In the genomic region with DNA sequence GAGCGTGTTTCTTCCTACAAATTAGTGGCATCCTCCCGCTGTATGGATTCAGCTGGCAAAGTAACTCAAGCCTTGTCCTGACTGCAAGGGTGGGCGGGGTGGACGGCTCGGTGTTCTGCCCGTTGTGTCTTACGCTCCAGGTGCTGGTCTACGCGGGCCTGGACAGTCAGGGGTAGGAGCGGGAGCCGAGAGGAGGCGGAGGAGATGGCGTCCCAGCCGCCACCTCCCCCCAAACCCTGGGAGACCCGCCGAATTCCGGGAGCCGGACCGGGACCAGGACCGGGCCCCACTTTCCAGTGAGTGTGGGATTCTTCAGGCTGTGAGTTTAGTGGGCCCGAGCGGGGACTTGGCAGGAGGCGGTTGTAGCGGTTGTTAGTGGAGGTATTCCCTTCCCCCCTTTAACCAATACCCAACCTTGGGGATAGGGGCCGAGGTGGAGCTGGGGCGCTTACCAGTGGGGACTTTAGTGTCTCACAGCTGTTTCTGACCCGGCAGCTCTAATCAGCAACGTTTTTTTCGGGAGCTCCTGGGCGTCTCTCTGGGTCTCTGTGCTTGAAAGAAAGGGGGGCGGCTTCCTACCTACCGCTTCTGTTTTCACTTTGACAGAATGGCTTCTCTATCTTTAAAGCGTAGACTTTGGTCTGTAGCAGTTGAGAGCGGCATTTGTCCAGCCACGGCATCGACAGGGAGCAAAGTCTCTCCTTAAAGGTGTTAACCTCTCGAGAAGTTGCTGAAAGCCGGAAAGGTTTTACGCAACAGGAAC, we compare ENCODE assay signal across 8 cellular contexts. TPM values are rescaled to one million over a fixed set of nuclear protein-coding genes. Genes with fewer than 3 reads are reported as not detected.
DNase-seq lines count a peak whose midpoint lies in the region; ATAC-seq and TF ChIP-seq lines count a peak whose summit lies in the region.

Gene PEX13, plus strand, starts transcription at position 165 of the 763 bp plus-strand sequence. Its CDS starts 40 bp downstream, at position 205.
Gene PUS10, minus strand, starts transcription at position 700 of the 763 bp plus-strand sequence. CDS start 6,365 bp downstream, outside the sequence.

- H3K18ac ChIP-seq in trophoblast cell (ENCODE audit: low read length), result peak within 1 kb of the TSS; percentile 91

- peak within 1 kb of the TSS; percentile 78 for H2BK12ac ChIP-seq in trophoblast cell (ENCODE audit: low read length)

- H3K79me2 ChIP-seq in KMS-11 (ENCODE audit: insufficient read depth, low read depth), result peaks cover 47% of the 10 kb centered on the region
- H3K79me2 ChIP-seq in trophoblast cell (ENCODE audit: control insufficient read depth, insufficient read depth, low read length, poor library complexity), result peaks cover 14% of the 10 kb centered on the region

- H3K36me3 Mint-ChIP-seq in activated naive CD8-positive, alpha-beta T cell treated with anti-CD3 and anti-CD28 coated beads for 36 hours, result peaks cover 24% of the 10 kb centered on the region
- peaks cover 15% of the 10 kb centered on the region for H3K36me3 Mint-ChIP-seq in type B pancreatic cell

- H3K27me3 Mint-ChIP-seq in activated naive CD8-positive, alpha-beta T cell treated with anti-CD3 and anti-CD28 coated beads for 36 hours, result no peaks in the 10 kb centered on the region
- no peaks in the 10 kb centered on the region for H3K27me3 Mint-ChIP-seq in type B pancreatic cell

- H2AK5ac ChIP-seq in trophoblast cell (ENCODE audit: low read length), result peak within 1 kb of the TSS; percentile 69

- peak within 1 kb of the TSS; percentile 95 for H2BK5ac ChIP-seq in trophoblast cell (ENCODE audit: low read depth, low read length, poor library complexity)

- no peaks in the 10 kb centered on the region for H4K20me1 ChIP-seq in KMS-11 (ENCODE audit: insufficient read depth)

- H3K9me3 ChIP-seq in cardiac muscle cell (ENCODE audit: low read depth) (no peaks in the 10 kb centered on the region), trophoblast cell (ENCODE audit: insufficient read depth, low read depth, low read length) (peaks cover 4% of the 10 kb centered on the region)

- ATAC-seq in GM21737 (IDR thresholded peaks at IDR 0.05; ENCODE audit: unreplicated experiment), result peak; percentile 82

- H3K36me3 ChIP-seq in KMS-11 (ENCODE audit: insufficient read depth) (no peaks in the 10 kb centered on the region), cardiac muscle cell (no peaks in the 10 kb centered on the region), trophoblast cell (ENCODE audit: control insufficient read depth in 1 of 2, insufficient read depth in 2 of 2, low read length in 2 of 2) (peaks cover 11 to 13% of the 10 kb centered on the region in 2 experiments)

- H2AFZ ChIP-seq in KMS-11 (ENCODE audit: low read depth) (peak within 1 kb of the TSS; percentile 62), trophoblast cell (ENCODE audit: insufficient read depth, low read length, poor library complexity) (peak within 1 kb of the TSS; percentile 94)

- peaks cover 17% of the 10 kb centered on the region for H3K79me1 ChIP-seq in trophoblast cell (ENCODE audit: low read length)

- H3K4me1 Mint-ChIP-seq in activated naive CD8-positive, alpha-beta T cell treated with anti-CD3 and anti-CD28 coated beads for 36 hours, result peaks cover 35% of the 10 kb centered on the region
- H3K4me1 Mint-ChIP-seq in type B pancreatic cell (ENCODE audit: unreplicated experiment), result peaks cover 9% of the 10 kb centered on the region

- TF ChIP-seq CTCF in KMS-11 (conservative IDR thresholded peaks at IDR 0.05; ENCODE audit: low read depth, low read length) (no peak), cardiac muscle cell (IDR thresholded peaks at IDR 0.05; ENCODE audit: low read depth, low read length) (no peak), type B pancreatic cell (conservative IDR thresholded peaks at IDR 0.05) (no peak)

- peak; percentile 70 for DNase-seq in GDM1 (lab: John Stamatoyannopoulos, UW)
- peak; percentile 87 for DNase-seq in SK-MEL-5 (ENCODE audit: low read depth, low spot score)
- DNase-seq in activated naive CD8-positive, alpha-beta T cell treated with anti-CD3 and anti-CD28 coated beads for 36 hours, result peak; percentile 76
- DNase-seq in cardiac muscle cell (ENCODE audit: low read depth in 1 of 2, low spot score in 1 of 2), result peak; percentile 77 to 79
- DNase-seq in trophoblast cell, result peak; percentile 73 to 86
- DNase-seq in type B pancreatic cell (ENCODE audit: extremely low spot score, unreplicated experiment), result peak; percentile 76

- peak within 1 kb of the TSS; percentile 73 for H4K12ac ChIP-seq in trophoblast cell (ENCODE audit: low read depth, low read length)

- peak within 1 kb of the TSS; percentile 85 for H3K4ac ChIP-seq in trophoblast cell (ENCODE audit: low read depth, low read length)

- H4K8ac ChIP-seq in trophoblast cell (ENCODE audit: low read depth, low read length), result peak within 1 kb of the TSS; percentile 83

- H3K27ac ChIP-seq in KMS-11, result peak within 1 kb of the TSS; percentile 81
- peak within 1 kb of the TSS; percentile 92 for H3K27ac ChIP-seq in cardiac muscle cell
- peak within 1 kb of the TSS; percentile 96 for H3K27ac ChIP-seq in trophoblast cell (ENCODE audit: low read depth, low read length)

- in situ Hi-C loops in SK-MEL-5 (cut with HindIII; ENCODE audit: low pct_unique_long_range_greater_than_20kb, low sequenced_read_pairs), result no loop called here

- H3K4me1 ChIP-seq in KMS-11 (ENCODE audit: low read depth, poor library complexity, severe bottlenecking) (peaks cover 28% of the 10 kb centered on the region), cardiac muscle cell (ENCODE audit: low read depth) (peaks cover 14% of the 10 kb centered on the region), trophoblast cell (ENCODE audit: control insufficient read depth in 1 of 2, insufficient read depth in 2 of 2, low read length in 2 of 2) (peaks cover 0 to 2% of the 10 kb centered on the region in 2 experiments)

- WGBS in trophoblast cell (ENCODE audit: extremely low coverage, insufficient coverage, insufficient read length), result no CpG with 5 or more reads among the region's 39 CpGs

- H3K4me3 ChIP-seq in KMS-11 (IDR thresholded peaks at IDR 0.05; ENCODE audit: insufficient read depth, low read depth, low read length) (peak within 1 kb of the TSS; percentile 95), cardiac muscle cell (peak within 1 kb of the TSS; percentile 91), trophoblast cell (ENCODE audit: low read depth, low read length) (peak within 1 kb of the TSS; percentile 84)

- H3K23ac ChIP-seq in trophoblast cell (ENCODE audit: low read length), result no peak within 1 kb of the TSS

- H2BK120ac ChIP-seq in trophoblast cell (ENCODE audit: insufficient read depth, low read length, poor library complexity), result peak within 1 kb of the TSS; percentile 86

- peak within 1 kb of the TSS; percentile 98 for H3K4me3 Mint-ChIP-seq in activated naive CD8-positive, alpha-beta T cell treated with anti-CD3 and anti-CD28 coated beads for 36 hours
- peak within 1 kb of the TSS; percentile 99 for H3K4me3 Mint-ChIP-seq in type B pancreatic cell

- peaks cover 3% of the 10 kb centered on the region for H3K9me3 Mint-ChIP-seq in activated naive CD8-positive, alpha-beta T cell treated with anti-CD3 and anti-CD28 coated beads for 36 hours
- H3K9me3 Mint-ChIP-seq in type B pancreatic cell, result peaks cover 4% of the 10 kb centered on the region

- H3K9ac ChIP-seq in KMS-11, result peak within 1 kb of the TSS; percentile 70; the same call in 1 of the 2 replicates
- peak within 1 kb of the TSS; percentile 92 for H3K9ac ChIP-seq in trophoblast cell (ENCODE audit: low read length)

- H3K4me2 ChIP-seq in KMS-11 (peak within 1 kb of the TSS; percentile 76), trophoblast cell (ENCODE audit: low read length) (peak within 1 kb of the TSS; percentile 97)

- H3K27ac Mint-ChIP-seq in activated naive CD8-positive, alpha-beta T cell treated with anti-CD3 and anti-CD28 coated beads for 36 hours, result peak within 1 kb of the TSS; percentile 97
- H3K27ac Mint-ChIP-seq in type B pancreatic cell, result peak within 1 kb of the TSS; percentile 97

- peak within 1 kb of the TSS; percentile 81 for H3K14ac ChIP-seq in trophoblast cell (ENCODE audit: low read length)

- H4K91ac ChIP-seq in trophoblast cell (ENCODE audit: low read depth, low read length), result peak within 1 kb of the TSS; percentile 74

- no peaks in the 10 kb centered on the region for H3K27me3 ChIP-seq in KMS-11 (ENCODE audit: insufficient read depth, low read depth)
- no peaks in the 10 kb centered on the region for H3K27me3 ChIP-seq in cardiac muscle cell
- no peaks in the 10 kb centered on the region for H3K27me3 ChIP-seq in trophoblast cell (ENCODE audit: insufficient read depth, low read length)

RNA-seq across cellular contexts. Expression of gene PEX13, which starts in this region (rescaled TPM):
- total RNA-seq in SK-MEL-5 (2014; rRNA removed; shearing (Covaris generic)), result 30.2 and 30.7 TPM in 2 replicates
- polyA plus RNA-seq in SK-MEL-5 (2015; cell fraction: cytosol; rRNA removed), result 16.9 and 28.6 TPM in 2 replicates
- 12.2 and 19.0 TPM in 2 replicates for polyA plus RNA-seq in SK-MEL-5 (2015; cell fraction: nucleus; rRNA removed)
- total RNA-seq in activated naive CD8-positive, alpha-beta T cell treated with anti-CD3 and anti-CD28 coated beads for 36 hours, result 10 to 100 TPM; 18.5 to 20.0 TPM
- 29.7 and 35.5 TPM in 2 replicates for total RNA-seq in cardiac muscle cell
- 26.7 and 37.3 TPM in 2 replicates for polyA plus RNA-seq in cardiac muscle cell
- 18.6 and 19.5 TPM in 2 replicates for polyA plus RNA-seq in trophoblast cell (2013)
- 28.9 and 31.6 TPM in 2 replicates for total RNA-seq in type B pancreatic cell (ENCODE audit: low replicate concordance)

RNA-seq across cellular contexts. Expression of gene PUS10, which starts in this region (rescaled TPM):
- total RNA-seq in SK-MEL-5 (2014; rRNA removed; shearing (Covaris generic)), result 5.2 and 6.7 TPM in 2 replicates
- 3.1 and 5.7 TPM in 2 replicates for polyA plus RNA-seq in SK-MEL-5 (2015; cell fraction: cytosol; rRNA removed)
- polyA plus RNA-seq in SK-MEL-5 (2015; cell fraction: nucleus; rRNA removed), result 8.3 and 11.1 TPM in 2 replicates
- 1 to 10 TPM; 9.5 to 9.7 TPM for total RNA-seq in activated naive CD8-positive, alpha-beta T cell treated with anti-CD3 and anti-CD28 coated beads for 36 hours
- total RNA-seq in cardiac muscle cell, result 5.0 and 8.9 TPM in 2 replicates
- 3.0 and 5.2 TPM in 2 replicates for polyA plus RNA-seq in cardiac muscle cell
- 2.5 and 2.6 TPM in 2 replicates for polyA plus RNA-seq in trophoblast cell (2013)
- 6.3 and 6.8 TPM in 2 replicates for total RNA-seq in type B pancreatic cell (ENCODE audit: low replicate concordance)

Comparison
In these comparisons a context has a peak if more than half of its experiments do, and no peak if none do; other contexts are left out.
1. Peak in every context shown above with its lines: DNase-seq, ATAC-seq, H3K4me3 ChIP-seq and H3K27ac ChIP-seq.